1 cellular context compared by ENCODE assay signal in genomic region chr12:57233357-57234232, GRCh38.
TF ChIP-seq lines count a peak whose summit lies in the region.

No MANE protein-coding gene starts in this region.

TF ChIP-seq in HepG2, 621 proteins besides CTCF, POLR2A, EP300 and RAD21 (continued from another document):
- TF ChIP-seq, protein P1, sequence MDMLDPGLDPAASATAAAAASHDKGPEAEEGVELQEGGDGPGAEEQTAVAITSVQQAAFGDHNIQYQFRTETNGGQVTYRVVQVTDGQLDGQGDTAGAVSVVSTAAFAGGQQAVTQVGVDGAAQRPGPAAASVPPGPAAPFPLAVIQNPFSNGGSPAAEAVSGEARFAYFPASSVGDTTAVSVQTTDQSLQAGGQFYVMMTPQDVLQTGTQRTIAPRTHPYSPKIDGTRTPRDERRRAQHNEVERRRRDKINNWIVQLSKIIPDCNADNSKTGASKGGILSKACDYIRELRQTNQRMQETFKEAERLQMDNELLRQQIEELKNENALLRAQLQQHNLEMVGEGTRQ (IDR thresholded peaks at IDR 0.05; ENCODE audit: low read depth, low read length): no peak
- TF ChIP-seq, protein P1 (CRISPR knock-in tag; IDR thresholded peaks at IDR 0.05; ENCODE audit: borderline replicate concordance): no peak
- TF ChIP-seq RXRB (CRISPR knock-in tag; IDR thresholded peaks at IDR 0.05; ENCODE audit: borderline replicate concordance): no peak
- TF ChIP-seq SP4 (CRISPR knock-in tag; IDR thresholded peaks at IDR 0.05): no peak
- TF ChIP-seq FIP1L1 (IDR thresholded peaks at IDR 0.05; ENCODE audit: borderline replicate concordance, insufficient read depth, low read depth, low read length): no peak
- peak; percentile 63; the same call in 1 of the 2 replicates for TF ChIP-seq HNRNPL (IDR thresholded peaks at IDR 0.05; ENCODE audit: low read depth, low read length)
- TF ChIP-seq MEIS2 (CRISPR knock-in tag; IDR thresholded peaks at IDR 0.05): no peak
